In the genomic region with DNA sequence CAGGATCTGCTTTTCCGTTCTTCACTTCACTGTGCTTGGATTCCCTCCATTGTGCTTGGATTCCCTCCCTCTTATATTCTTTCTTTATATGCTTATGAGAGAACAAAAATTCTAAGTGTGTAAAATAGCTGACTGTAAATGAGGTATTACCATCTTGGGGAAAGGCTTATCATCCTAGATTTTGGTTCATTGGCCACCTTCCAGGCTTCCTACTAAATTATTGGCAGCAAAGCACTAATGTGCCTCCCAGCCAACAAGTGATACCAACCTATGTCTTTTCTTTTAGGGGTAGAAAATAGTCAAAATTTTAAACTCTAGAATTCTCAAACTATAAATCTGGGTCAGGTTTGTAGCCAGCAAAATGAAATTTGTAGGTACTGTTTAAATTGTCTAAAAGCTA, we compare ENCODE assay signal across 16 cellular contexts. TPM values are rescaled to one million over a fixed set of nuclear protein-coding genes. Genes with fewer than 3 reads are reported as not detected.
DNase-seq lines count a peak whose midpoint lies in the region; ATAC-seq and TF ChIP-seq lines count a peak whose summit lies in the region.
"Had no signal": no experiment of that assay in that cellular context is flagged by ENCODE, and none has a peak within 500 bp of the region (broad histone marks: within the 10 kb centered on the region; RNA-seq: fewer than 3 reads in every experiment).

No MANE protein-coding gene starts in this region.

- BruUV-seq in mammary epithelial cell (replicated peaks; lab: Mats Ljungman, UMichigan), result TSS peak; percentile 12

- intact Hi-C loops in mammary epithelial cell (cut with micrococcal nuclease) (no loop called here), breast epithelium (cut with DNase I; ENCODE audit: low total_unique reads) (no loop called here)

- no peak for TF ChIP-seq POLR2A in breast epithelium (IDR thresholded peaks at IDR 0.05)

- H3K4me3 ChIP-seq in mammary epithelial cell (replicated peaks in 1 of 3; ENCODE audit: insufficient read depth in 1 of 3, low read depth in 2 of 3, low read length in 3 of 3) (no peak overlapping the region), breast epithelium (no peak overlapping the region), fibroblast of the aortic adventitia (ENCODE audit: low read depth, low read length) (no peak overlapping the region)

- H3K36me3 ChIP-seq in mammary epithelial cell (ENCODE audit: insufficient read depth, low read length) (no peaks in the 10 kb centered on the region), breast epithelium (no peaks in the 10 kb centered on the region)

- H3K27me3 ChIP-seq in mammary epithelial cell (ENCODE audit: insufficient read depth, low read length) (no peaks in the 10 kb centered on the region), breast epithelium (no peaks in the 10 kb centered on the region)

- WGBS in mammary epithelial cell (ENCODE audit: low coverage, missing lambda C conversion rate), result 94% methylated on average over 1 of the region's 1 CpG

- H3K9ac ChIP-seq in mammary epithelial cell (ENCODE audit: insufficient read depth, low read length), result no peak overlapping the region

- H3K9me3 ChIP-seq in mammary epithelial cell (replicated peaks; ENCODE audit: insufficient read depth, low read length) (peaks cover 3% of the 10 kb centered on the region), breast epithelium (peaks cover 15 to 17% of the 10 kb centered on the region in 2 donors)

- ATAC-seq in HG02623 (IDR thresholded peaks at IDR 0.05; ENCODE audit: unreplicated experiment), result no peak

- no peaks in the 10 kb centered on the region for H4K20me1 ChIP-seq in mammary epithelial cell (ENCODE audit: insufficient read depth, low read length)

- TF ChIP-seq CTCF in mammary epithelial cell (conservative IDR thresholded peaks at IDR 0.05 in 1 of 2, IDR thresholded peaks at IDR 0.05 in 1 of 2; ENCODE audit: extremely low read depth in 1 of 2, insufficient read depth in 1 of 2, low read depth in 1 of 2, low read length in 2 of 2) (no peak), breast epithelium (IDR thresholded peaks at IDR 0.05) (no peak), fibroblast of the aortic adventitia (IDR thresholded peaks at IDR 0.05; ENCODE audit: insufficient read depth, low read length) (no peak)

- in situ Hi-C loops in mammary epithelial cell (cut with MboI; ENCODE audit: low sequenced_read_pairs in 2 of 2), result no loop called here

- no peak overlapping the region for H3K4me2 ChIP-seq in mammary epithelial cell (ENCODE audit: insufficient read depth, low read depth, low read length)

- CTCF ChIA-PET in mammary epithelial cell (lab: Charles Lee; ENCODE audit: low non-redundant PET), result no interaction called here

- DNase-seq in NCI-H446 (lab: John Stamatoyannopoulos, UW), result peak; percentile 12 to 62
- DNase-seq in NCI-H446 treated with DMSO at 0.1 percent for 48 hours (lab: John Stamatoyannopoulos, UW), result no peak
- DNase-seq in mammary epithelial cell, result no peak
- DNase-seq in breast epithelium (ENCODE audit: low spot score in 2 of 2), result no peak
- peak; percentile 80 for DNase-seq in cerebellar cortex (ENCODE audit: low spot score)
- peak; percentile 48 for DNase-seq in fibroblast of the aortic adventitia (ENCODE audit: low read depth)
- DNase-seq in SW480 (ENCODE audit: low spot score), result no peak
- DNase-seq: Calu3; CD4-positive, alpha-beta memory T cell; COR-L47; DMS79; EL; GF-D8; GOT3; HCEC 1CT had no signal

- H3K4me1 ChIP-seq in mammary epithelial cell (ENCODE audit: insufficient read depth, low read length) (no peaks in the 10 kb centered on the region), breast epithelium (no peaks in the 10 kb centered on the region)

- dilution Hi-C loops in mammary epithelial cell (cut with HindIII; ENCODE audit: low sequenced_read_pairs), result no loop called here

- H3K27ac ChIP-seq in mammary epithelial cell (ENCODE audit: insufficient read depth, low read depth, low read length) (no peak overlapping the region), breast epithelium (no peak overlapping the region)

- no peak overlapping the region for H2AFZ ChIP-seq in mammary epithelial cell (ENCODE audit: low read depth, low read length)

- peaks cover 50% of the 10 kb centered on the region for H3K79me2 ChIP-seq in mammary epithelial cell (ENCODE audit: insufficient read depth, low read length)

RNA-seq across cellular contexts. Expression of gene NDUFAF2, which starts 52.7 kb away (rescaled TPM):
- total RNA-seq in mammary epithelial cell, result 10 to 100 TPM; 16.0 to 71.6 TPM
- polyA plus RNA-seq in mammary epithelial cell, result 39.5 TPM
- polyA minus RNA-seq in mammary epithelial cell, result 6.2 TPM
- total RNA-seq in breast epithelium, result 10 to 100 TPM; 14.9 to 22.6 (median 19.8) TPM
- total RNA-seq in fibroblast of the aortic adventitia (ENCODE audit: low replicate concordance), result 24.2 and 50.8 TPM in 2 replicates

RNA-seq across cellular contexts. Expression of gene ERCC8, which starts 52.9 kb away (rescaled TPM):
- 10 to 100 TPM; 11.9 to 26.0 TPM for total RNA-seq in mammary epithelial cell
- polyA plus RNA-seq in mammary epithelial cell, result 12.4 TPM
- 2.2 TPM for polyA minus RNA-seq in mammary epithelial cell
- 10 to 100 TPM; 14.7 to 25.4 (median 17.3) TPM for total RNA-seq in breast epithelium
- total RNA-seq in fibroblast of the aortic adventitia (ENCODE audit: low replicate concordance), result 4.8 and 25.5 TPM in 2 replicates

Comparison
In these comparisons a context has a peak if more than half of its experiments do, and no peak if none do; other contexts are left out.
1. DNase-seq: peak in NCI-H446 (2 of 2), cerebellar cortex (single experiment) and fibroblast of the aortic adventitia (single experiment); none in NCI-H446 treated with DMSO at 0.1 percent for 48 hours (single experiment), mammary epithelial cell (single experiment), breast epithelium (0 of 2) and SW480 (single experiment).